18 cellular contexts compared by ENCODE assay signal in the genomic region with DNA sequence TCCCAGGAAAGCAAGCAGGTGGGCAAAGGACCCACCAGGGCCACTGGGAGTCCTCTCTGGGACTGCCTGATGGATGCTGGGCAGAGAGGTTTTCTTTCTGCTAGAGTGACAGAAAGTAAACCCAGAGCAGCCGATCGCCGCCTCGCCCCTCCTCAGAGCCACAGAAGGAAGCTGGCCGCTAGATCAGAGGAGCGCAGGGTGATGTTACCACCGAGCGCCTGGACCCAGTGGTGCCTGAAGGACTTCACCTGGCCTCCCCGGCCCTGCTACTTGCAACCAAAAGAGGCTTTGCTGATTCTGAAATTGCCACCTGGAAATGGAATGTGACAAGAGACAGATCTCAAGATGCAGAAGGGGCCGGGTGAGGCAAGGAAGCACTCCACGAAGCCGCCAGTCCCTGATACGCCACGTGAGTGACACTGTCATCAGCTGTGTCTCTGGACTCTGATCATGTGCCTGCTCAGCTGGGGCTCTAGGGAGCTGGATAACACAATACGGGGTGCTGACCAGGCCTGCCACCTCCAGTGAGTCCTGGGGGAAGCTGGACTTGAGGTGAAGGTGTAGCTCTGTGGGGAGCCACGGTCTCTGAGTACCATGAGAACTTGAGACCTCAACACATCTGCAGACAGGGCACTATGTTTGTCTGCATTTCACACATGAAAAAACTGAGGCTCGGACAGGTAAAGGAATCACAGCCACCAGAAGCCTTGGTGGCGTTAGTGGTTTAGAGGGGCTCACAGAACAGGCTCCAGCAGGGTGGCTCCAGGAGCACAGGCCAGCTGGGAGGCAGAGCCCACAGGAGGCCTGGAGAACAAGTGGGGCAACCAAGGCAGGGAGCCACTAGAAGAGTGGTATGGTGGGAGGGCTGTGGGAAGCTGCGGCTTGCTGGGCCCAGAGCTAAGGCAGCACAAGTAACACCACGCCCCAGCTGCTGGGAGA.
DNase-seq lines count a peak whose midpoint lies in the region; ATAC-seq, FAIRE-seq and TF ChIP-seq lines count a peak whose summit lies in the region.
"Had no signal": no experiment of that assay in that cellular context is flagged by ENCODE, and none has a peak within 500 bp of the region (broad histone marks: within the 10 kb centered on the region; RNA-seq: fewer than 3 reads in every experiment).

No MANE protein-coding gene starts in this region.

- H3K23ac ChIP-seq in H1 (ENCODE audit: insufficient read length) = no peak overlapping the region

- H2AFZ ChIP-seq in H1 (ENCODE audit: low read length) (no peak overlapping the region), neural cell (ENCODE audit: low read depth, low read length) (peak overlapping the region; percentile 11), MM.1S (ENCODE audit: low read length) (no peak overlapping the region)

- H3K9me3 ChIP-seq in H1 (ENCODE audit: insufficient read depth in 2 of 2, low read depth in 1 of 2, low read length in 1 of 2) = no peaks in the 10 kb centered on the region
- H3K9me3 ChIP-seq in neural cell (ENCODE audit: low read length) = no peaks in the 10 kb centered on the region
- H3K9me3 ChIP-seq in MM.1S (replicated peaks; ENCODE audit: insufficient read depth, low read length) = no peaks in the 10 kb centered on the region
- H3K9me3 ChIP-seq: BLaER1 treated with 17β-estradiol and CSF1 and Interleukin-3, amounts not matched to agents 10 nM and 100 nM; breast epithelium; mucosa of descending colon had no signal

- TF ChIP-seq POLR2A in H1 (IDR thresholded peaks at IDR 0.05; ENCODE audit: control extremely low read depth in 1 of 2, low read depth in 2 of 2, low read length in 2 of 2) = no peak

- H3K4ac ChIP-seq in H1 (replicated peaks; ENCODE audit: insufficient read length, low read depth, low read length) = no peak overlapping the region

- H2BK12ac ChIP-seq in H1 (ENCODE audit: low read depth, low read length) = 0 out of 2 replicates have a peak overlapping the region, but pooled peaks have one; percentile 27

- intact Hi-C loops in cardiac septum (cut with DNase I) = no loop called here
- intact Hi-C loops in Right ventricle myocardium inferior (cut with DNase I) = no loop called here

- no peak for TF ChIP-seq EP300 in H1 (IDR thresholded peaks at IDR 0.05; ENCODE audit: borderline replicate concordance in 1 of 2, low read depth in 2 of 2, low read length in 2 of 2)
- no peak for TF ChIP-seq EP300 in neural cell (conservative IDR thresholded peaks at IDR 0.05; ENCODE audit: poor library complexity, severe bottlenecking)

- H3K4me3 ChIP-seq in H1 (ENCODE audit: extremely low read depth in 1 of 4, insufficient read depth in 2 of 4, low read depth in 3 of 4, low read length in 4 of 4) (no peak overlapping the region), neural cell (ENCODE audit: low read length) (peak overlapping the region; percentile 39), MM.1S (ENCODE audit: low read length) (no peak overlapping the region)
- H3K4me3 ChIP-seq: BLaER1 treated with 17β-estradiol and CSF1 and Interleukin-3, amounts not matched to agents 10 nM and 100 nM; breast epithelium; mucosa of descending colon; SK-N-MC had no signal

- H3K36me3 ChIP-seq in H1 (ENCODE audit: control insufficient read depth in 2 of 4, insufficient read depth in 4 of 4, low read length in 3 of 4) = no peaks in the 10 kb centered on the region
- H3K36me3 ChIP-seq in neural cell (ENCODE audit: insufficient read depth, low read length) = no peaks in the 10 kb centered on the region
- no peaks in the 10 kb centered on the region for H3K36me3 ChIP-seq in MM.1S (replicated peaks; ENCODE audit: insufficient read depth, low read length)
- H3K36me3 ChIP-seq: BLaER1 treated with 17β-estradiol and CSF1 and Interleukin-3, amounts not matched to agents 10 nM and 100 nM; breast epithelium had no signal

- no peak for ATAC-seq in Right ventricle myocardium inferior
- ATAC-seq: right cardiac atrium had no signal

- H2BK120ac ChIP-seq in H1 (replicated peaks; ENCODE audit: low read depth, low read length) = no peak overlapping the region

- H3F3A ChIP-seq in neural cell (ENCODE audit: insufficient read depth, low read length, poor library complexity, severe bottlenecking) (no peaks in the 10 kb centered on the region), MM.1S (ENCODE audit: insufficient read depth, low read length) (no peaks in the 10 kb centered on the region)

- no peak overlapping the region for H2BK20ac ChIP-seq in H1 (ENCODE audit: low read length)

- H3K18ac ChIP-seq in H1 (ENCODE audit: extremely low read depth, low read length) = no peak overlapping the region

- H2AK5ac ChIP-seq in H1 (ENCODE audit: low read depth, low read length) = no peak overlapping the region

- H3K79me2 ChIP-seq in H1 (ENCODE audit: control insufficient read depth in 1 of 2, insufficient read depth in 2 of 2, low read length in 2 of 2) (no peaks in the 10 kb centered on the region), neural cell (replicated peaks; ENCODE audit: insufficient read depth, low read length) (no peaks in the 10 kb centered on the region), MM.1S (ENCODE audit: low read length) (no peaks in the 10 kb centered on the region)

- CTCF ChIA-PET in H1 (lab: Charles Lee; ENCODE audit: partially characterized antibody) = interaction anchor here (0.7 to 2.0 kb wide), 13 partner anchors 17 to 765 kb away, joined by 3 to 10 read pairs (median 4); no protein-coding TSS in a partner anchor

- H4K91ac ChIP-seq in H1 (replicated peaks; ENCODE audit: insufficient read length, low read length) = no peak overlapping the region

- H3K4me1 ChIP-seq in H1 (replicated peaks in 1 of 4; ENCODE audit: control insufficient read depth in 3 of 4, insufficient read depth in 4 of 4, low read length in 3 of 4) (peaks cover 4 to 32% (median 17%) of the 10 kb centered on the region in 4 experiments), MM.1S (ENCODE audit: low read length) (no peaks in the 10 kb centered on the region)
- H3K4me1 ChIP-seq: breast epithelium had no signal

- H3K79me1 ChIP-seq in H1 (ENCODE audit: low read depth, low read length) = no peaks in the 10 kb centered on the region

- FAIRE-seq in H1 (lab: Jason Lieb, UNC) = no peak

- DNase-seq in cardiac septum (ENCODE audit: low spot score) (peak; percentile 66), Right ventricle myocardium inferior (ENCODE audit: missing footprints) (no peak), H1 (ENCODE audit: low read depth in 1 of 2, low spot score in 2 of 2) (peak in 1 of 2 experiments; percentile 39), ureter (ENCODE audit: low spot score) (peak; percentile 37), MM.1S (no peak), NCI-H146 treated with DMSO at 0.1 percent for 48 hours (lab: John Stamatoyannopoulos, UW; ENCODE audit: unreplicated experiment) (no peak)
- DNase-seq: activated CD4-positive, alpha-beta T cell treated with anti-CD3 and anti-CD28 coated beads, Interleukin-2, amount 10 ng/mL, durations not matched to agents 24 days and 14 days; Calu3; mucosa of descending colon; NCI-H526; RPMI8226; T-helper 2 cell; trophoblast cell had no signal

- H3K27me3 ChIP-seq in H1 (replicated peaks in 1 of 4; ENCODE audit: control insufficient read depth in 3 of 4, extremely low read depth in 1 of 4, insufficient read depth in 3 of 4, low read length in 3 of 4) = no peaks in the 10 kb centered on the region
- no peaks in the 10 kb centered on the region for H3K27me3 ChIP-seq in neural cell (ENCODE audit: insufficient read depth, low read depth, low read length)
- H3K27me3 ChIP-seq in MM.1S (replicated peaks; ENCODE audit: insufficient read depth, low read length) = peaks cover 73% of the 10 kb centered on the region

- TF ChIP-seq RAD21 in H1 (IDR thresholded peaks at IDR 0.05 in 1 of 2, conservative IDR thresholded peaks at IDR 0.05 in 1 of 2; ENCODE audit: low read depth in 2 of 2, low read length in 2 of 2) (no peak), neural cell (conservative IDR thresholded peaks at IDR 0.05) (no peak)

- H3K4me2 ChIP-seq in H1 (ENCODE audit: insufficient read depth in 1 of 2, low read depth in 2 of 2, low read length in 2 of 2) (no peak overlapping the region), neural cell (ENCODE audit: low read length) (no peak overlapping the region), MM.1S (ENCODE audit: low read depth, low read length) (no peak overlapping the region)
- H3K4me2 ChIP-seq: BLaER1 treated with 17β-estradiol and CSF1 and Interleukin-3, amounts not matched to agents 10 nM and 100 nM had no signal

- H2BK5ac ChIP-seq in H1 (ENCODE audit: low read depth, low read length) = 0 out of 2 replicates have a peak overlapping the region, but pooled peaks have one; percentile 82

- H4K20me1 ChIP-seq in H1 (replicated peaks in 1 of 2; ENCODE audit: control insufficient read depth in 1 of 2, insufficient read depth in 2 of 2, low read length in 2 of 2) (no peaks in the 10 kb centered on the region), neural cell (ENCODE audit: insufficient read depth) (no peaks in the 10 kb centered on the region), MM.1S (ENCODE audit: insufficient read depth, low read length) (no peaks in the 10 kb centered on the region)

- no peak overlapping the region for H3K14ac ChIP-seq in H1 (ENCODE audit: insufficient read length)

- 84% methylated on average over 19 of the region's 20 CpGs; no CpG with 5 or more reads in 1 of the 2 experiments for WGBS in H1 (ENCODE audit: extremely low coverage in 1 of 2, insufficient coverage in 1 of 2, insufficient read length in 1 of 2, insufficient replicate concordance in 2 of 2, low coverage in 1 of 2, low lambda C conversion rate in 2 of 2, missing lambda C conversion rate in 1 of 2), 2 experiments

- no peak overlapping the region; the same call in 1 of the 2 replicates for H4K8ac ChIP-seq in H1 (ENCODE audit: extremely low read depth, insufficient read depth, low read length)

- H3K23me2 ChIP-seq in H1 (ENCODE audit: low read depth, low read length) = no peaks in the 10 kb centered on the region; the same call in 1 of the 2 replicates

- H3K27ac ChIP-seq in H1 (ENCODE audit: low read depth, low read length) (no peak overlapping the region), neural cell (ENCODE audit: low read length) (peak overlapping the region; percentile 88), MM.1S (ENCODE audit: low read length) (no peak overlapping the region)
- H3K27ac ChIP-seq: BLaER1 treated with 17β-estradiol and CSF1 and Interleukin-3, amounts not matched to agents 10 nM and 100 nM; breast epithelium; SK-N-MC had no signal

- H2BK15ac ChIP-seq in H1 (ENCODE audit: low read length) = no peak overlapping the region

- no peak overlapping the region; a peak in 2 of 7 replicates for H3K9ac ChIP-seq in H1 (replicated peaks in 1 of 4; ENCODE audit: extremely low read depth in 1 of 4, low read depth in 3 of 4, low read length in 3 of 4)
- peak overlapping the region; percentile 67 for H3K9ac ChIP-seq in neural cell (ENCODE audit: low read length)
- no peak overlapping the region for H3K9ac ChIP-seq in MM.1S (ENCODE audit: low read length)
- H3K9ac ChIP-seq: BLaER1 treated with 17β-estradiol and CSF1 and Interleukin-3, amounts not matched to agents 10 nM and 100 nM had no signal

- no peaks in the 10 kb centered on the region for H3K9me2 ChIP-seq in neural cell (ENCODE audit: insufficient read depth, low read length)
- no peaks in the 10 kb centered on the region for H3K9me2 ChIP-seq in MM.1S (replicated peaks; ENCODE audit: insufficient read depth, low read length)

- no peak overlapping the region for H3K56ac ChIP-seq in H1 (replicated peaks; ENCODE audit: insufficient read length, low read depth, low read length)

- POLR2A ChIA-PET in H1 (lab: Charles Lee; ENCODE audit: partially characterized antibody) = interaction anchor here (1.1 kb wide), 1 partner anchor 12 kb away, joined by 4 read pairs; no protein-coding TSS in a partner anchor

- H4K5ac ChIP-seq in H1 (ENCODE audit: insufficient read length, low read depth, low read length) = no peak overlapping the region

- TF ChIP-seq CTCF in H1 (IDR thresholded peaks at IDR 0.05; ENCODE audit: control extremely low read depth in 1 of 3, insufficient read depth in 1 of 3, low read depth in 1 of 3, low read length in 3 of 3) (no peak), neural cell (IDR thresholded peaks at IDR 0.05; ENCODE audit: poor library complexity, severe bottlenecking) (no peak), MM.1S (IDR thresholded peaks at IDR 0.05; ENCODE audit: low read length) (no peak)

Comparison
In these comparisons a context has a peak if more than half of its experiments do, and no peak if none do; other contexts are left out.
1. DNase-seq: peak in cardiac septum (single experiment) and ureter (single experiment); none in Right ventricle myocardium inferior (single experiment), MM.1S (single experiment) and NCI-H146 treated with DMSO at 0.1 percent for 48 hours (single experiment).